ENCODE assay signal across 13 cellular contexts in the genomic region with DNA sequence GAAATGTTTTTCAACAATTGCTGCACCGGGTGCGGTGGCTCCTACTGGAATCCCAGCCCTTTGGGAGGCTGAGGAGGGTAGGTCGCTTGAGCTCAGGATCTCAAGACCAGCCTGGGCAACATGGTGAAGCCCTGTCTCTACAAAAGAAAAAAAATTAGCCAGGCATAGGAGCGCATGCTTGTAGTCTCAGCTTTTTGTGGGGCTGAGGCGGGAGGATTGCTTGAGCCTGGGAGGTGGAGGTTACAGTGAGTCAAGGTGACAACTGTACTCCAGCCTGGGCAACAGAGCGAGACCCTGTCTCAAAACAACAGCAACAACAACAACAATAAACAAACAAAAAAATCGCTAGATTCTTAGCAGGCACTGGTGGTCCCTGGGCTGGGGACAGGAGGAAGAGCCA. TPM values are rescaled to one million over a fixed set of nuclear protein-coding genes. Genes with fewer than 3 reads are reported as not detected.
DNase-seq lines count a peak whose midpoint lies in the region; ATAC-seq and TF ChIP-seq lines count a peak whose summit lies in the region.
"Had no signal": no experiment of that assay in that cellular context is flagged by ENCODE, and none has a peak within 500 bp of the region (broad histone marks: within the 10 kb centered on the region; RNA-seq: fewer than 3 reads in every experiment).

No MANE protein-coding gene starts in this region.

- H3K9me3 Mint-ChIP-seq in CD4-positive, alpha-beta T cell: no peaks in the 10 kb centered on the region
- H3K9me3 Mint-ChIP-seq in activated CD8-positive, alpha-beta T cell treated with anti-CD3 and anti-CD28 coated beads for 36 hours: no peaks in the 10 kb centered on the region

- no peaks in the 10 kb centered on the region for H3K9me3 ChIP-seq in CD4-positive, alpha-beta T cell (ENCODE audit: control insufficient read depth, low read length)
- H3K9me3 ChIP-seq: SJSA1 had no signal

- CTCF ChIA-PET in CD4-positive, alpha-beta T cell (lab: Charles Lee): no interaction called here
- CTCF ChIA-PET in activated CD8-positive, alpha-beta T cell treated with anti-CD3 and anti-CD28 coated beads for 36 hours (lab: Charles Lee): interaction anchor here (1.2 kb wide), 1 partner anchor 18 kb away, joined by 3 read pairs; no protein-coding TSS in a partner anchor

- no peak for ATAC-seq in CD4-positive, alpha-beta T cell (ENCODE audit: poor library complexity)
- ATAC-seq in activated CD8-positive, alpha-beta T cell treated with anti-CD3 and anti-CD28 coated beads for 36 hours: no peak
- ATAC-seq in HG03565 (IDR thresholded peaks at IDR 0.05; ENCODE audit: unreplicated experiment): no peak
- ATAC-seq: esophagus mucosa had no signal

- POLR2A ChIA-PET in CD4-positive, alpha-beta T cell (lab: Charles Lee): interaction anchor here (1.1 kb wide), 2 partner anchors 27 to 29 kb away, joined by 3 read pairs; partner anchors contain the start of gene IL21R
- POLR2A ChIA-PET in activated CD8-positive, alpha-beta T cell treated with anti-CD3 and anti-CD28 coated beads for 36 hours (lab: Charles Lee): interaction anchor here (0.8 to 9.6 kb wide), 7 partner anchors 13 to 60 kb away, joined by 3 to 85 read pairs (median 5); no protein-coding TSS in a partner anchor

- H3K4me3 ChIP-seq in GM12865 (ENCODE audit: low read depth, low read length) (peak overlapping the region; percentile 88), lower leg skin (ENCODE audit: low read depth, poor library complexity, severe bottlenecking) (no peak overlapping the region)
- H3K4me3 ChIP-seq: SJSA1, smooth muscle cell had no signal

- no peak overlapping the region for H3K27ac ChIP-seq in CD4-positive, alpha-beta T cell (ENCODE audit: low read depth, low read length)
- H3K27ac ChIP-seq: C4-2B, SJSA1 had no signal

- no peaks in the 10 kb centered on the region for H3K27me3 ChIP-seq in CD4-positive, alpha-beta T cell (ENCODE audit: control insufficient read depth, insufficient read depth, low read length)
- H3K27me3 ChIP-seq: SJSA1 had no signal

- whole genome bisulfite sequencing in lower leg skin, 2 donors: 90 to 91% methylated on average over 7 of the region's 7 CpGs

- peak in 1 of 10 experiments; percentile 21 for DNase-seq in CD4-positive, alpha-beta T cell
- no peak for DNase-seq in GM12865 (ENCODE audit: low read depth)
- DNase-seq in activated CD8-positive, alpha-beta T cell treated with anti-CD3 and anti-CD28 coated beads for 36 hours: peak; percentile 3
- peak; percentile 1 to 46 for DNase-seq in lower leg skin (ENCODE audit: low spot score in 2 of 2)
- DNase-seq in inferior parietal cortex (ENCODE audit: extremely low spot score): no peak
- no peak for DNase-seq in kidney tubule cell (ENCODE audit: low spot score)
- DNase-seq: NCI-H1417 treated with DMSO at 0.1 percent for 48 hours, NCI-H446 treated with DMSO at 0.1 percent for 48 hours had no signal

- intact Hi-C loops in CD4-positive, alpha-beta T cell (cut with DNase I, micrococcal nuclease): no loop called here
- intact Hi-C loops in activated CD8-positive, alpha-beta T cell treated with anti-CD3 and anti-CD28 coated beads for 36 hours (cut with micrococcal nuclease): no loop called here
- intact Hi-C loops in lower leg skin (cut with DNase I; ENCODE audit: low total_unique reads): no loop called here

- H3K27me3 Mint-ChIP-seq in CD4-positive, alpha-beta T cell: no peaks in the 10 kb centered on the region
- no peaks in the 10 kb centered on the region for H3K27me3 Mint-ChIP-seq in activated CD8-positive, alpha-beta T cell treated with anti-CD3 and anti-CD28 coated beads for 36 hours

- H3K27ac Mint-ChIP-seq in CD4-positive, alpha-beta T cell: peak overlapping the region; percentile 56
- H3K27ac Mint-ChIP-seq in activated CD8-positive, alpha-beta T cell treated with anti-CD3 and anti-CD28 coated beads for 36 hours: peak overlapping the region; percentile 81

- peaks cover 62% of the 10 kb centered on the region for H3K4me1 Mint-ChIP-seq in CD4-positive, alpha-beta T cell (ENCODE audit: low read depth)
- peaks cover 59% of the 10 kb centered on the region for H3K4me1 Mint-ChIP-seq in activated CD8-positive, alpha-beta T cell treated with anti-CD3 and anti-CD28 coated beads for 36 hours (ENCODE audit: low read depth)

- no peak overlapping the region for H3K4me3 Mint-ChIP-seq in CD4-positive, alpha-beta T cell
- no peak overlapping the region for H3K4me3 Mint-ChIP-seq in activated CD8-positive, alpha-beta T cell treated with anti-CD3 and anti-CD28 coated beads for 36 hours

- no peak for TF ChIP-seq POLR2A in lower leg skin (IDR thresholded peaks at IDR 0.05)

- no peak for TF ChIP-seq CTCF in CD4-positive, alpha-beta T cell (IDR thresholded peaks at IDR 0.05)
- TF ChIP-seq CTCF in GM12865 (IDR thresholded peaks at IDR 0.05; ENCODE audit: insufficient read depth, low read depth, low read length, missing control alignments) (no peak), lower leg skin (IDR thresholded peaks at IDR 0.05) (no peak)
- TF ChIP-seq CTCF in activated CD8-positive, alpha-beta T cell treated with anti-CD3 and anti-CD28 coated beads for 36 hours (IDR thresholded peaks at IDR 0.05): no peak

- H3K36me3 Mint-ChIP-seq in CD4-positive, alpha-beta T cell (ENCODE audit: low read depth): peaks cover 78% of the 10 kb centered on the region
- H3K36me3 Mint-ChIP-seq in activated CD8-positive, alpha-beta T cell treated with anti-CD3 and anti-CD28 coated beads for 36 hours (ENCODE audit: low read depth): peaks cover 86% of the 10 kb centered on the region

RNA-seq across cellular contexts. Expression of gene IL21R, which starts 28.5 kb away (rescaled TPM):
- 10 to 100 TPM; 34.5 to 34.8 TPM for total RNA-seq in CD4-positive, alpha-beta T cell
- total RNA-seq in activated CD8-positive, alpha-beta T cell treated with anti-CD3 and anti-CD28 coated beads for 36 hours: 10 to 100 TPM; 95.6 to 97.2 TPM
- under 1 TPM; 0.15 to 0.58 (median 0.37) TPM for total RNA-seq in lower leg skin
- total RNA-seq: smooth muscle cell had no signal

Comparison
In these comparisons a context has a peak if more than half of its experiments do, and no peak if none do; other contexts are left out.
1. DNase-seq: peak in activated CD8-positive, alpha-beta T cell treated with anti-CD3 and anti-CD28 coated beads for 36 hours (single experiment) and lower leg skin (2 of 2); none in GM12865 (single experiment), inferior parietal cortex (single experiment) and kidney tubule cell (single experiment).
2. RNA of gene IL21R, which starts 28.5 kb away (total RNA-seq): 95.6 to 97.2 TPM in activated CD8-positive, alpha-beta T cell treated with anti-CD3 and anti-CD28 coated beads for 36 hours and 34.5 to 34.8 TPM in CD4-positive, alpha-beta T cell; 0.15 to 0.58 TPM in lower leg skin; every median in the first group is over 10 times any median in the second.